In genomic region chr20:59001449-59002171, GRCh38 we compare ENCODE assay signal across 18 cellular contexts. TPM values are rescaled to one million over a fixed set of nuclear protein-coding genes. Genes with fewer than 3 reads are reported as not detected.
DNase-seq lines count a peak whose midpoint lies in the region; ATAC-seq lines count a peak whose summit lies in the region.
"Had no signal": no experiment of that assay in that cellular context is flagged by ENCODE, and none has a peak within 500 bp of the region (broad histone marks: within the 10 kb centered on the region; RNA-seq: fewer than 3 reads in every experiment).

No MANE protein-coding gene starts in this region.

- H3K4me1 Mint-ChIP-seq in T-helper 17 cell (peaks cover 33% of the 10 kb centered on the region), naive B cell (peaks cover 37 to 54% (median 53%) of the 10 kb centered on the region in 3 donors)

- H3K36me3 Mint-ChIP-seq in T-helper 17 cell (ENCODE audit: low read depth) (no peaks in the 10 kb centered on the region), naive B cell (peaks cover 0 to 30% of the 10 kb centered on the region in 2 donors)

- H3K9me3 ChIP-seq in T-helper 17 cell (ENCODE audit: control insufficient read depth, low read length, poor library complexity, severe bottlenecking), result no peaks in the 10 kb centered on the region
- H3K9me3 ChIP-seq: MG63 had no signal

- H3K4me3 Mint-ChIP-seq in T-helper 17 cell (no peak overlapping the region), naive B cell (peak overlapping the region in 2 of 8 donors; percentile 20 to 31)

- intact Hi-C loops in cardiac septum (cut with DNase I) (loop anchor here (10.0 kb wide), 1 partner anchor 107 kb away; no protein-coding TSS in a partner anchor), left cardiac atrium (cut with DNase I) (no loop called here)

- H3K9me3 Mint-ChIP-seq in naive B cell, result no peaks in the 10 kb centered on the region

- ATAC-seq in left cardiac atrium, result no peak
- no peak for ATAC-seq in T-helper 17 cell
- no peak for ATAC-seq in naive B cell (ENCODE audit: low read depth in 2 of 2)
- ATAC-seq: HCT116 had no signal

- DNase-seq in cardiac septum (ENCODE audit: low spot score), result peak; percentile 63
- no peak for DNase-seq in left cardiac atrium
- DNase-seq in T-helper 17 cell, result no peak
- no peak for DNase-seq in naive B cell
- no peak for DNase-seq in GM19240 (ENCODE audit: insufficient read length, low spot score)
- DNase-seq in stimulated activated CD8-positive, alpha-beta memory T cell treated with anti-CD3 and anti-CD28 coated beads, Interleukin-4, amount 100 ng/mL, for 48 hours, result no peak
- no peak for DNase-seq in NCI-H2196 (lab: John Stamatoyannopoulos, UW; ENCODE audit: unreplicated experiment)
- DNase-seq: C1 segment of cervical spinal cord, DMS 273 treated with DMSO at 0.1 percent for 48 hours, GF-D8, MG63, NCI-H1092, NCI-H146, NCI-H2081, NCI-H524, PC-9 had no signal

- H3K27me3 Mint-ChIP-seq in T-helper 17 cell, result no peaks in the 10 kb centered on the region
- no peaks in the 10 kb centered on the region for H3K27me3 Mint-ChIP-seq in naive B cell

- H3K27ac Mint-ChIP-seq in T-helper 17 cell (peak overlapping the region; percentile 32), naive B cell (peak overlapping the region in 4 of 6 donors; percentile 66 to 96 (median 80))

RNA-seq across cellular contexts. Expression of gene CTSZ, which starts 5.4 kb away (rescaled TPM):
- total RNA-seq in cardiac septum, result 157 TPM
- 100 to 1,000 TPM; 166 to 174 TPM for total RNA-seq in left cardiac atrium
- 10 to 100 TPM; 27.4 to 30.1 TPM for total RNA-seq in T-helper 17 cell
- polyA plus RNA-seq in naive B cell (ENCODE audit: low read depth in 6 of 6), result 10 to 100 TPM; 15.7 to 39.6 (median 25.4) TPM

RNA-seq across cellular contexts. Expression of gene TUBB1, which starts 17.6 kb away (rescaled TPM):
- total RNA-seq in cardiac septum (0.54 TPM), left cardiac atrium (under 1 TPM; 0.15 to 0.37 TPM), T-helper 17 cell (100 to 1,000 TPM in 1 of 2 donors, 10 to 100 TPM in 1; 14.0 to 483 TPM)
- polyA plus RNA-seq in naive B cell (ENCODE audit: low read depth in 6 of 6), result 10 to 100 TPM in 3 of 6 donors, 1 to 10 TPM in 3; 2.5 to 16.4 (median 11.0) TPM
- total RNA-seq: Daoy had no signal

RNA-seq across cellular contexts. Expression of gene NELFCD, which starts 20.6 kb away (rescaled TPM):
- 34.7 TPM for total RNA-seq in cardiac septum
- total RNA-seq in left cardiac atrium, result 10 to 100 TPM; 28.7 to 34.1 TPM
- total RNA-seq in T-helper 17 cell, result 10 to 100 TPM; 71.0 to 82.3 TPM
- polyA plus RNA-seq in naive B cell (ENCODE audit: low read depth in 6 of 6), result 100 to 1,000 TPM in 1 of 6 donors, 10 to 100 TPM in 5; 78.9 to 128 (median 86.2) TPM

RNA-seq across cellular contexts. Expression of gene ATP5F1E, which starts 30.5 kb away (rescaled TPM):
- total RNA-seq in cardiac septum, result 123 TPM
- 100 to 1,000 TPM; 122 to 125 TPM for total RNA-seq in left cardiac atrium
- 10 to 100 TPM; 57.8 to 84.0 TPM for total RNA-seq in T-helper 17 cell
- polyA plus RNA-seq in naive B cell (ENCODE audit: low read depth in 6 of 6), result 100 to 1,000 TPM in 1 of 6 donors, 10 to 100 TPM in 5; 53.9 to 103 (median 75.5) TPM

RNA-seq across cellular contexts. Expression of gene PRELID3B, which starts 41.0 kb away (rescaled TPM):
- total RNA-seq in cardiac septum, result 41.4 TPM
- 10 to 100 TPM; 39.9 to 58.4 TPM for total RNA-seq in left cardiac atrium
- total RNA-seq in T-helper 17 cell, result 10 to 100 TPM; 53.8 to 72.6 TPM
- polyA plus RNA-seq in naive B cell (ENCODE audit: low read depth in 6 of 6), result 10 to 100 TPM; 34.1 to 46.0 (median 37.5) TPM
